Comparison of ENCODE assay signal across 16 cellular contexts in the genomic region with DNA sequence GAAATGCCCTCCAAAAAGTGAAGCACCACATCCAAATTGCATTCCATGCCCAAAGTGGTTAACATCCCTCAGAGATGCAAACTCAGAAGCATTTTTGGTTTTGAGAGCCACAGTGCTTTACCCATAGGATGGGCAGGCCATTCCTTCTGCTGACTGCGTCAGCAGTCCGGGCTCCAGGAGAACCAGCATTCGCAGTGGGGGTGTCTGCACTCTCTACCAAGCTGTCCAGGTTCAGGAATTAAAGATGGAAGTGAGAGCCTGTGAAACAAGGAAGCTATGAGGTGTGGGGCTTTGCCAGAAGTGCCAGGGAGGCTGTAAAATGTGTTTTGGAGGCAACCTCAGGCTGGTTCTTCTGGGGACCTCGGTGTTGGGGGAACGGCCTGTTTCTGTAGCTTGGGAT.
DNase-seq lines count a peak whose midpoint lies in the region; ATAC-seq and TF ChIP-seq lines count a peak whose summit lies in the region.
"Had no signal": no experiment of that assay in that cellular context is flagged by ENCODE, and none has a peak within 500 bp of the region (broad histone marks: within the 10 kb centered on the region; RNA-seq: fewer than 3 reads in every experiment).

No MANE protein-coding gene starts in this region.

- POLR2A ChIA-PET in MCF 10A (lab: Yijun Ruan, JAX), result interaction anchor here (0.5 to 0.8 kb wide), 3 partner anchors 27 to 84 kb away, joined by 3 read pairs; no protein-coding TSS in a partner anchor

- no peaks in the 10 kb centered on the region for H3K27me3 Mint-ChIP-seq in MCF 10A (ENCODE audit: insufficient read depth, unreplicated experiment)

- no peak overlapping the region for H3K27ac ChIP-seq in breast epithelium
- H3K27ac ChIP-seq in angular gyrus (ENCODE audit: low read depth, low read length), result peak overlapping the region; percentile 65
- H3K27ac ChIP-seq: 22Rv1, C4-2B, GM23248 had no signal

- no peaks in the 10 kb centered on the region for H3K27me3 ChIP-seq in breast epithelium

- peaks cover 3% of the 10 kb centered on the region for H3K36me3 Mint-ChIP-seq in MCF 10A (ENCODE audit: insufficient read depth, unreplicated experiment)
- H3K36me3 Mint-ChIP-seq in stimulated activated effector memory CD8-positive, alpha-beta T cell treated with anti-CD3 and anti-CD28 coated beads, Interleukin-12 subunit alpha, Interleukin-12 subunit beta, amount 100 ng/mL, for 72 hours, result no peaks in the 10 kb centered on the region
- H3K36me3 Mint-ChIP-seq: CD8-positive, alpha-beta T cell had no signal

- no TSS peak for BruUV-seq in MCF 10A (replicated peaks; lab: Mats Ljungman, UMichigan)

- intact Hi-C loops in MCF 10A (cut with micrococcal nuclease) (no loop called here), breast epithelium (cut with DNase I; ENCODE audit: low total_unique reads) (no loop called here)

- no peak overlapping the region for H3K4me3 ChIP-seq in breast epithelium
- H3K4me3 ChIP-seq: GM23248 had no signal

- H3K4me3 Mint-ChIP-seq in MCF 10A (ENCODE audit: unreplicated experiment), result no peak overlapping the region
- no peak overlapping the region for H3K4me3 Mint-ChIP-seq in stimulated activated effector memory CD8-positive, alpha-beta T cell treated with anti-CD3 and anti-CD28 coated beads, Interleukin-12 subunit alpha, Interleukin-12 subunit beta, amount 100 ng/mL, for 72 hours
- H3K4me3 Mint-ChIP-seq: CD8-positive, alpha-beta T cell had no signal

- peaks cover 26% of the 10 kb centered on the region for H3K4me1 Mint-ChIP-seq in MCF 10A (ENCODE audit: insufficient read depth, unreplicated experiment)
- peaks cover 34% of the 10 kb centered on the region for H3K4me1 Mint-ChIP-seq in stimulated activated effector memory CD8-positive, alpha-beta T cell treated with anti-CD3 and anti-CD28 coated beads, Interleukin-12 subunit alpha, Interleukin-12 subunit beta, amount 100 ng/mL, for 72 hours

- no peak for ATAC-seq in stimulated activated effector memory CD8-positive, alpha-beta T cell treated with anti-CD3 and anti-CD28 coated beads, Interleukin-12 subunit alpha, Interleukin-12 subunit beta, amount 100 ng/mL, for 72 hours
- ATAC-seq in GM19397 (IDR thresholded peaks at IDR 0.05; ENCODE audit: unreplicated experiment), result no peak
- ATAC-seq: CD8-positive, alpha-beta T cell had no signal

- H3K27ac Mint-ChIP-seq in MCF 10A (ENCODE audit: low read depth, unreplicated experiment), result peak overlapping the region; percentile 10
- H3K27ac Mint-ChIP-seq in stimulated activated effector memory CD8-positive, alpha-beta T cell treated with anti-CD3 and anti-CD28 coated beads, Interleukin-12 subunit alpha, Interleukin-12 subunit beta, amount 100 ng/mL, for 72 hours, result peak overlapping the region; percentile 40
- H3K27ac Mint-ChIP-seq: CD8-positive, alpha-beta T cell had no signal

- H3K9me3 Mint-ChIP-seq in MCF 10A (ENCODE audit: unreplicated experiment), result no peaks in the 10 kb centered on the region
- H3K9me3 Mint-ChIP-seq in stimulated activated effector memory CD8-positive, alpha-beta T cell treated with anti-CD3 and anti-CD28 coated beads, Interleukin-12 subunit alpha, Interleukin-12 subunit beta, amount 100 ng/mL, for 72 hours, result no peaks in the 10 kb centered on the region
- H3K9me3 Mint-ChIP-seq: CD8-positive, alpha-beta T cell had no signal

- H3K36me3 ChIP-seq in breast epithelium, result no peaks in the 10 kb centered on the region

- DNase-seq in MCF 10A (ENCODE audit: unreplicated experiment) (no peak), breast epithelium (ENCODE audit: low spot score in 2 of 2) (no peak), mesenteric fat pad (ENCODE audit: low spot score) (peak; percentile 65), NCI-H1417 treated with DMSO at 0.1 percent for 48 hours (lab: John Stamatoyannopoulos, UW) (no peak), CD1c-positive myeloid dendritic cell (ENCODE audit: extremely low spot score) (no peak)
- DNase-seq in stimulated activated effector memory CD8-positive, alpha-beta T cell treated with anti-CD3 and anti-CD28 coated beads, Interleukin-12 subunit alpha, Interleukin-12 subunit beta, amount 100 ng/mL, for 72 hours (ENCODE audit: low spot score in 2 of 2), result no peak
- DNase-seq: CD8-positive, alpha-beta T cell; COR-L47; DMS53; GM23248; H7; IMR-90 had no signal

- no peaks in the 10 kb centered on the region for H3K9me3 ChIP-seq in breast epithelium

- H3K4me1 ChIP-seq in breast epithelium, result no peaks in the 10 kb centered on the region

- no peak for TF ChIP-seq CTCF in MCF 10A (IDR thresholded peaks at IDR 0.05; ENCODE audit: unreplicated experiment)
- TF ChIP-seq CTCF in breast epithelium (IDR thresholded peaks at IDR 0.05), result no peak

- TF ChIP-seq POLR2A in breast epithelium (IDR thresholded peaks at IDR 0.05), result no peak

- CTCF ChIA-PET in MCF 10A (lab: Yijun Ruan, JAX), result interaction anchor here (1.5 kb wide), 1 partner anchor 47 kb away, joined by 6 read pairs; no protein-coding TSS in a partner anchor
